In the genomic region with DNA sequence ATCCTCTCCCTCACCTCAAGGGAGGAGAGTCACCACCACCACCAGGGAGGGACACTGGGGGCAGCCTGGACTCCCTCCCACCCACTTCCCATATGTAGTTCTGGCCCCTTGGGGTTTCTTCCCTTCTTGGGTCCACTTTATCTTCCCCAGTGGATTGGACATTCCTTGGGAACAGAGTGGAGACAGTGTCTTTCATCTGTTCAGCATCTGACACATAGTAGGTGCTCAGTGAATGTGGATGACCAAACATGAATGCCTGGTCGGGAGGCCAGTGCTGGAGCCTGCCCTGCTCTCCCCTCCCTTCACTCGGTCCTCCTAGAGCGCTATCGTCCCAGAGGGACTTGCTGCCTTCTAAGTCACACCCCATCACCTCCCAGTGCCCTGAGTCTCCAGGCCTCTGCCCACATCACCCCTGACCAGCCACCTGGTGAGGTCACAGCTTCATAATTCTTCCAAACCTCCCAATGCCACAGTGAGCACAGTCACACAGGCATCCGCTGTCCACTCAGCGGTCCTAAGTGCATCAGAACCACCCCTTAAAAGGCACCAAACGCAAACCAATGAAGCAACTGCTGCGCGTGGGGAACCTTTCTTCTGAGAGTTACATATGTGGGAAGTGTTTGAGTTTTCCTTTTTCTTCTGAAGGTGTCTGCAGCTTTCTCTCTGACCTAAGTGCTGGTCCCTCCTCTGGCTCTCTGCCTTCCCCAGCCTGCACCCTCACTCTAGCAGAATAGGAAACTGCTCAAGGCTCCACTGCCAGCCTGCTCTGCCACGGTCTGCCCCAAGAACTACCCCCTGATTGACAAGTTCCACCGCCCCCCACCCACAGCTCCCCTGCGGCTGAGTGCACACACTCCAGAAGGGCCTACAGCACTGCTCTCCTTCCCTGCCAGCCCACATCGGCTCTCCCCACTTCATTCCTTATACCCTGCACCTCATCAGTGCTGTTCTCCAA, we compare ENCODE assay signal across 17 cellular contexts.
"Had no signal": no experiment of that assay in that cellular context is flagged by ENCODE, and none has a peak within 500 bp of the region (broad histone marks: within the 10 kb centered on the region; RNA-seq: fewer than 3 reads in every experiment).

No MANE protein-coding gene starts in this region.

- DNase-seq: activated CD4-positive, alpha-beta T cell treated with anti-CD3 and anti-CD28 coated beads, Interleukin-2, amount 10 ng/mL, durations not matched to agents 7 days and 5 days; activated CD4-positive, CD25-positive, alpha-beta regulatory T cell; activated CD8-positive, alpha-beta memory T cell treated with anti-CD3 and anti-CD28 coated beads for 24 hours; activated naive CD4-positive, alpha-beta T cell treated with Interleukin-2 at 50 U/mL for 16 hours; foreskin melanocyte; immature natural killer cell; left cardiac atrium; lower lobe of right lung; midbrain; retina; stimulated activated CD4-positive, alpha-beta T cell treated with anti-CD3 and anti-CD28 coated beads, Interleukin-2, amount 100 ng/mL, for 48 hours; stimulated activated naive CD8-positive, alpha-beta T cell treated with anti-CD3 and anti-CD28 coated beads, Interleukin-15, Interleukin-2, amounts not matched to agents 100 U/mL and 50 U/mL, for 24 hours; SW 1271; transverse colon had no signal

- H3K4me3 ChIP-seq: cardiac muscle cell, lower lobe of right lung, transverse colon had no signal

- H3K27ac ChIP-seq: cardiac muscle cell, lower lobe of right lung, neutrophil, transverse colon had no signal

- H3K27me3 ChIP-seq: transverse colon had no signal

- H3K36me3 ChIP-seq: cardiac muscle cell, neutrophil, transverse colon had no signal

- H3K27ac Mint-ChIP-seq: activated CD4-positive, alpha-beta T cell treated with anti-CD3 and anti-CD28 coated beads, Interleukin-2, amount 10 ng/mL, durations not matched to agents 7 days and 5 days; immature natural killer cell; T-helper 2 cell treated with Interferon-gamma antibody and Interleukin-4, amounts not matched to agents 5 μg/mL and 100 μg/mL, for 36 hours had no signal

- H3K4me3 Mint-ChIP-seq: activated CD4-positive, alpha-beta T cell treated with anti-CD3 and anti-CD28 coated beads, Interleukin-2, amount 10 ng/mL, durations not matched to agents 7 days and 5 days; immature natural killer cell; T-helper 2 cell treated with Interferon-gamma antibody and Interleukin-4, amounts not matched to agents 5 μg/mL and 100 μg/mL, for 36 hours had no signal

- H3K36me3 Mint-ChIP-seq: immature natural killer cell had no signal

- H3K9me3 Mint-ChIP-seq: activated CD4-positive, alpha-beta T cell treated with anti-CD3 and anti-CD28 coated beads, Interleukin-2, amount 10 ng/mL, durations not matched to agents 7 days and 5 days; immature natural killer cell; T-helper 2 cell treated with Interferon-gamma antibody and Interleukin-4, amounts not matched to agents 5 μg/mL and 100 μg/mL, for 36 hours had no signal

- ATAC-seq: left cardiac atrium; lower lobe of right lung; stimulated activated naive CD8-positive, alpha-beta T cell treated with anti-CD3 and anti-CD28 coated beads, Interleukin-15, Interleukin-2, amounts not matched to agents 100 U/mL and 50 U/mL, for 24 hours had no signal

- H3K4me1 Mint-ChIP-seq: activated CD4-positive, alpha-beta T cell treated with anti-CD3 and anti-CD28 coated beads, Interleukin-2, amount 10 ng/mL, durations not matched to agents 7 days and 5 days; immature natural killer cell had no signal

- H3K4me1 ChIP-seq: lower lobe of right lung, transverse colon had no signal

- H3K9me3 ChIP-seq: lower lobe of right lung, neutrophil, transverse colon had no signal

- H3K27me3 Mint-ChIP-seq: activated CD4-positive, alpha-beta T cell treated with anti-CD3 and anti-CD28 coated beads, Interleukin-2, amount 10 ng/mL, durations not matched to agents 7 days and 5 days had no signal
